ENCODE assay signal across 1 cellular context in the genomic region with DNA sequence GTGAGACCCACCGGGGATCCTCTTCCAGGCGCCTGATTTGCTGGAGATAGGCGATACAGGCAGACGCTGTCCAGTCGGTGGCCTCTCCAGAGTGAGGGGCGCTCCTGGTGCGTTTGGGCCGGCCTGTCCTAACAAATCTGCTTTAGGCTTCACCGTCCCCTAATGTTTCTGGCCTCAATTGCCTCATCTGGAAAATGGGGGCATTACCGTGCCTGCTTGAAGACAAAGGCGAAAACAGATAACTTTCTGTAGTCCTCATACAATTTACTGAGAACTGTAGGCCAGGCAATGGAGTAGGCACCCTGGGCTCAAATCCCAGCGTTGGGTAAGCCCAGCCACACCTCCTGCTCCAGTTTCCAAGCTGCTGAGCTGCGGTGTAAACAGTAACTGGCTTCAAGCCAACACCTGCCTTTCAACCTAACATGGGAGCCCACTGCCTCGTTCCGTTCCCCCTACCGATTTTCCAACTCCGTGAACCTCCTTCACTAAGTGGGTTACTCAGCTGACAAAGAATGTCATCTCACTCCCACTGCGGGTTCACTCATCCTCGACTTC.
TF ChIP-seq lines count a peak whose summit lies in the region.

No MANE protein-coding gene starts in this region.

TF ChIP-seq in HEK293, 187 proteins besides CTCF, POLR2A, EP300 and RAD21 (continued from another document):
- peak; percentile 19; the same call in 1 of the 2 replicates for TF ChIP-seq ZNF280D (tag by site-specific recombination; IDR thresholded peaks at IDR 0.05)
- TF ChIP-seq ZNF169 (tag by site-specific recombination; IDR thresholded peaks at IDR 0.05): no peak
- TF ChIP-seq, protein P1, sequence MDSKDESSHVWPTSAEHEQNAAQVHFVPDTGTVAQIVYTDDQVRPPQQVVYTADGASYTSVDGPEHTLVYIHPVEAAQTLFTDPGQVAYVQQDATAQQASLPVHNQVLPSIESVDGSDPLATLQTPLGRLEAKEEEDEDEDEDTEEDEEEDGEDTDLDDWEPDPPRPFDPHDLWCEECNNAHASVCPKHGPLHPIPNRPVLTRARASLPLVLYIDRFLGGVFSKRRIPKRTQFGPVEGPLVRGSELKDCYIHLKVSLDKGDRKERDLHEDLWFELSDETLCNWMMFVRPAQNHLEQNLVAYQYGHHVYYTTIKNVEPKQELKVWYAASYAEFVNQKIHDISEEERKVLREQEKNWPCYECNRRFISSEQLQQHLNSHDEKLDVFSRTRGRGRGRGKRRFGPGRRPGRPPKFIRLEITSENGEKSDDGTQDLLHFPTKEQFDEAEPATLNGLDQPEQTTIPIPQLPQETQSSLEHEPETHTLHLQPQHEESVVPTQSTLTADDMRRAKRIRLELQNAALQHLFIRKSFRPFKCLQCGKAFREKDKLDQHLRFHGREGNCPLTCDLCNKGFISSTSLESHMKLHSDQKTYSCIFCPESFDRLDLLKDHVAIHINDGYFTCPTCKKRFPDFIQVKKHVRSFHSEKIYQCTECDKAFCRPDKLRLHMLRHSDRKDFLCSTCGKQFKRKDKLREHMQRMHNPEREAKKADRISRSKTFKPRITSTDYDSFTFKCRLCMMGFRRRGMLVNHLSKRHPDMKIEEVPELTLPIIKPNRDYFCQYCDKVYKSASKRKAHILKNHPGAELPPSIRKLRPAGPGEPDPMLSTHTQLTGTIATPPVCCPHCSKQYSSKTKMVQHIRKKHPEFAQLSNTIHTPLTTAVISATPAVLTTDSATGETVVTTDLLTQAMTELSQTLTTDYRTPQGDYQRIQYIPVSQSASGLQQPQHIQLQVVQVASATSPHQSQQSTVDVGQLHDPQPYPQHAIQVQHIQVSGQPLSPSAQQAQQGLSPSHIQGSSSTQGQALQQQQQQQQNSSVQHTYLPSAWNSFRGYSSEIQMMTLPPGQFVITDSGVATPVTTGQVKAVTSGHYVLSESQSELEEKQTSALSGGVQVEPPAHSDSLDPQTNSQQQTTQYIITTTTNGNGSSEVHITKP (tag by site-specific recombination; IDR thresholded peaks at IDR 0.05): no peak
- TF ChIP-seq ZSCAN16 (tag by site-specific recombination; IDR thresholded peaks at IDR 0.05): no peak
- TF ChIP-seq ZBTB17 (tag by site-specific recombination; IDR thresholded peaks at IDR 0.05): peak; percentile 47
- TF ChIP-seq ZNF24 (tag by site-specific recombination; IDR thresholded peaks at IDR 0.05): 0 out of 2 replicates have a peak, but pooled peaks have one; percentile 32
- TF ChIP-seq ZNF561 (tag by site-specific recombination; IDR thresholded peaks at IDR 0.05; ENCODE audit: borderline replicate concordance): no peak
- no peak for TF ChIP-seq ZNF184 (tag by site-specific recombination; IDR thresholded peaks at IDR 0.05)
- TF ChIP-seq ZBTB48 (tag by site-specific recombination; IDR thresholded peaks at IDR 0.05): peak; percentile 39; the same call in 1 of the 2 replicates
